Comparison of ENCODE assay signal across 2 cellular contexts in genomic region chr7:108525985-108526767, GRCh38.
TF ChIP-seq lines count a peak whose summit lies in the region.

Gene PNPLA8 (minus strand): TSS chr7:108526135. CDS start chr7:108515491, 10,644 bp downstream.

TF ChIP-seq in IMR-90, 13 proteins besides CTCF, POLR2A, EP300 and RAD21 (continued from another document):
- TF ChIP-seq USF2 (IDR thresholded peaks at IDR 0.05; ENCODE audit: low read depth, low read length), result peak; percentile 55
- no peak for TF ChIP-seq RCOR1 (IDR thresholded peaks at IDR 0.05; ENCODE audit: insufficient replicate concordance, low read length)
- no peak; the same call in 1 of the 2 replicates for TF ChIP-seq FOS (IDR thresholded peaks at IDR 0.05; ENCODE audit: low read depth, low read length)
- 0 out of 2 replicates have a peak, but pooled peaks have one; percentile 6 for TF ChIP-seq SMC3 (IDR thresholded peaks at IDR 0.05; ENCODE audit: low read depth, low read length)
- TF ChIP-seq MAZ (IDR thresholded peaks at IDR 0.05; ENCODE audit: borderline replicate concordance, low read depth, low read length), result peak; percentile 98
- TF ChIP-seq BHLHE40 (IDR thresholded peaks at IDR 0.05; ENCODE audit: low read depth, low read length), result peak; percentile 89
- TF ChIP-seq NFE2L2 (IDR thresholded peaks at IDR 0.05; ENCODE audit: low read depth, low read length), result peak; percentile 59; the same call in 1 of the 2 replicates
- TF ChIP-seq ELK1 (IDR thresholded peaks at IDR 0.05; ENCODE audit: borderline replicate concordance, low read depth, low read length), result no peak
- TF ChIP-seq MAFK (IDR thresholded peaks at IDR 0.05; ENCODE audit: low read depth, low read length), result no peak

TF ChIP-seq in endothelial cell of umbilical vein, 7 proteins besides CTCF, POLR2A, EP300 and RAD21 (continued from another document):
- peak; percentile 82 for TF ChIP-seq POLR2AphosphoS5 (IDR thresholded peaks at IDR 0.05; ENCODE audit: insufficient read depth, low read depth, low read length)
